Comparison of ENCODE assay signal across 8 cellular contexts in genomic region chr15:79896131-79896633, GRCh38. TPM values are rescaled to one million over a fixed set of nuclear protein-coding genes. Genes with fewer than 3 reads are reported as not detected.
A peak's percentile ranks its signal among the peaks of the same experiment; 100 is the strongest.
DNase-seq lines count a peak whose midpoint lies in the region; ATAC-seq and TF ChIP-seq lines count a peak whose summit lies in the region.

No MANE protein-coding gene starts in this region.

- H3K27me3 Mint-ChIP-seq in activated CD8-positive, alpha-beta T cell treated with anti-CD3 and anti-CD28 coated beads for 36 hours = no peaks in the 10 kb centered on the region

- no peak for TF ChIP-seq CTCF in activated CD8-positive, alpha-beta T cell treated with anti-CD3 and anti-CD28 coated beads for 36 hours (IDR thresholded peaks at IDR 0.05)
- no peak for TF ChIP-seq CTCF in smooth muscle cell (IDR thresholded peaks at IDR 0.05; ENCODE audit: borderline replicate concordance, insufficient read depth, poor library complexity, severe bottlenecking)

- peak overlapping the region; percentile 72 for H3K4me3 ChIP-seq in smooth muscle cell

- peaks cover 21% of the 10 kb centered on the region for H3F3A ChIP-seq in smooth muscle cell (ENCODE audit: low read depth)

- peaks cover 25% of the 10 kb centered on the region for H3K36me3 Mint-ChIP-seq in activated CD8-positive, alpha-beta T cell treated with anti-CD3 and anti-CD28 coated beads for 36 hours (ENCODE audit: low read depth)

- DNase-seq in NCI-H82 (lab: John Stamatoyannopoulos, UW) = peak; percentile 28
- no peak for DNase-seq in NCI-H82 treated with DMSO at 0.1 percent for 48 hours (lab: John Stamatoyannopoulos, UW; ENCODE audit: unreplicated experiment)
- DNase-seq in activated CD8-positive, alpha-beta T cell treated with anti-CD3 and anti-CD28 coated beads for 36 hours = no peak
- no peak for DNase-seq in left ventricle myocardium superior
- no peak for DNase-seq in smooth muscle cell (lab: John Stamatoyannopoulos, UW; ENCODE audit: unreplicated experiment)
- DNase-seq in iPS-NIHi7 (ENCODE audit: extremely low spot score) = no peak
- DNase-seq in NCI-H1436 treated with DMSO at 0.1 percent for 48 hours (lab: John Stamatoyannopoulos, UW) = no peak

- peaks cover 53% of the 10 kb centered on the region for H3K4me1 Mint-ChIP-seq in activated CD8-positive, alpha-beta T cell treated with anti-CD3 and anti-CD28 coated beads for 36 hours (ENCODE audit: low read depth)

- no peaks in the 10 kb centered on the region for H3K36me3 ChIP-seq in smooth muscle cell (ENCODE audit: low read depth)

- peak overlapping the region; percentile 33 for H2AFZ ChIP-seq in smooth muscle cell (ENCODE audit: low read depth)

- CTCF ChIA-PET in activated CD8-positive, alpha-beta T cell treated with anti-CD3 and anti-CD28 coated beads for 36 hours (lab: Charles Lee) = interaction anchor here (0.8 to 3.1 kb wide), 6 partner anchors 9 to 98 kb away, joined by 3 to 6 read pairs (median 5); no protein-coding TSS in a partner anchor

- H3K4me3 Mint-ChIP-seq in activated CD8-positive, alpha-beta T cell treated with anti-CD3 and anti-CD28 coated beads for 36 hours = peak overlapping the region; percentile 98

- no peaks in the 10 kb centered on the region for H3K9me3 Mint-ChIP-seq in activated CD8-positive, alpha-beta T cell treated with anti-CD3 and anti-CD28 coated beads for 36 hours

- H3K9ac ChIP-seq in smooth muscle cell (ENCODE audit: low read depth) = peak overlapping the region; percentile 91

- WGBS in smooth muscle cell (ENCODE audit: low lambda C conversion rate) = 12% methylated on average over 10 of the region's 10 CpGs

- peak; percentile 49 for ATAC-seq in HG02943 (IDR thresholded peaks at IDR 0.05; ENCODE audit: low read depth, unreplicated experiment)
- peak; percentile 1 for ATAC-seq in activated CD8-positive, alpha-beta T cell treated with anti-CD3 and anti-CD28 coated beads for 36 hours
- peak; percentile 4 for ATAC-seq in left ventricle myocardium superior

- POLR2A ChIA-PET in activated CD8-positive, alpha-beta T cell treated with anti-CD3 and anti-CD28 coated beads for 36 hours (lab: Charles Lee) = interaction anchor here (0.6 to 4.7 kb wide), 13 partner anchors 9 to 1411 kb away, joined by 3 to 38 read pairs (median 5); partner anchors contain the start of gene BCL2A1

- H3K27ac Mint-ChIP-seq in activated CD8-positive, alpha-beta T cell treated with anti-CD3 and anti-CD28 coated beads for 36 hours = peak overlapping the region; percentile 100

- peaks cover 2% of the 10 kb centered on the region for H4K20me1 ChIP-seq in smooth muscle cell (ENCODE audit: low read depth)

- intact Hi-C loops in activated CD8-positive, alpha-beta T cell treated with anti-CD3 and anti-CD28 coated beads for 36 hours (cut with micrococcal nuclease) = loop anchor here (2.0 kb wide), 1 partner anchor 71 kb away; no protein-coding TSS in a partner anchor
- intact Hi-C loops in left ventricle myocardium superior (cut with micrococcal nuclease) = no loop called here

- H3K4me2 ChIP-seq in smooth muscle cell = peak overlapping the region; percentile 88

- H3K27ac ChIP-seq in smooth muscle cell (ENCODE audit: low read depth) = peak overlapping the region; percentile 84

- H3K9me3 ChIP-seq in smooth muscle cell (replicated peaks; ENCODE audit: low read depth) = no peaks in the 10 kb centered on the region

- H3K79me2 ChIP-seq in smooth muscle cell (ENCODE audit: low read depth) = peaks cover 50% of the 10 kb centered on the region

- H3K27me3 ChIP-seq in smooth muscle cell (ENCODE audit: low read depth) = no peaks in the 10 kb centered on the region

- peaks cover 20% of the 10 kb centered on the region for H3K4me1 ChIP-seq in smooth muscle cell (ENCODE audit: low read depth)

RNA-seq across cellular contexts. Expression of gene MTHFS, which starts 0.6 kb away (rescaled TPM):
- 10 to 100 TPM; 27.3 to 28.4 TPM for total RNA-seq in activated CD8-positive, alpha-beta T cell treated with anti-CD3 and anti-CD28 coated beads for 36 hours
- total RNA-seq in left ventricle myocardium superior = 16.1 TPM
- 64.4 and 64.8 TPM in 2 replicates for total RNA-seq in smooth muscle cell
- polyA plus RNA-seq in smooth muscle cell = 46.7 and 56.0 TPM in 2 replicates
